Comparison of ENCODE assay signal across 8 cellular contexts in genomic region chr12:107760207-107760816, GRCh38. TPM values are rescaled to one million over a fixed set of nuclear protein-coding genes. Genes with fewer than 3 reads are reported as not detected.
DNase-seq lines count a peak whose midpoint lies in the region; ATAC-seq and TF ChIP-seq lines count a peak whose summit lies in the region.

No MANE protein-coding gene starts in this region.

- H3K9ac ChIP-seq in stomach smooth muscle (ENCODE audit: low read length in 2 of 2) = peak overlapping the region; percentile 59 to 78

- peak overlapping the region; percentile 88 for H3K4me3 Mint-ChIP-seq in WTC11

- H3K4me1 Mint-ChIP-seq in WTC11 = peaks cover 14% of the 10 kb centered on the region

- peaks cover 9% of the 10 kb centered on the region for H3K36me3 Mint-ChIP-seq in WTC11

- peaks cover 17% of the 10 kb centered on the region for H3K27me3 Mint-ChIP-seq in WTC11 (ENCODE audit: low read depth)

- ATAC-seq in GM21576 (IDR thresholded peaks at IDR 0.05; ENCODE audit: unreplicated experiment) (peak; percentile 28), WTC11 (peak; percentile 11), mucosa of descending colon (peak; percentile 2)

- intact Hi-C loops in mucosa of descending colon (cut with DNase I, micrococcal nuclease) = no loop called here

- H3K36me3 ChIP-seq in mucosa of descending colon (ENCODE audit: low read depth) = peaks cover 5% of the 10 kb centered on the region
- H3K36me3 ChIP-seq in stomach smooth muscle (ENCODE audit: control insufficient read depth in 2 of 2, insufficient read depth in 2 of 2, low read length in 2 of 2) = peaks cover 7 to 13% of the 10 kb centered on the region in 2 donors

- CTCF ChIA-PET in WTC11 (lab: Charles Lee) = interaction anchor here (0.6 to 0.8 kb wide), 2 partner anchors 125 to 151 kb away, joined by 3 read pairs; no protein-coding TSS in a partner anchor

- peak overlapping the region; percentile 59 for H3K4me3 ChIP-seq in Jurkat, Clone E6-1 (ENCODE audit: low read length)
- H3K4me3 ChIP-seq in mucosa of descending colon = peak overlapping the region; percentile 56
- H3K4me3 ChIP-seq in stomach smooth muscle (ENCODE audit: low read length in 2 of 2) = peak overlapping the region; percentile 65 to 86

- no peaks in the 10 kb centered on the region for H3K9me3 Mint-ChIP-seq in WTC11

- H3K27ac Mint-ChIP-seq in WTC11 = peak overlapping the region; percentile 34

- TF ChIP-seq CTCF in WTC11 (IDR thresholded peaks at IDR 0.05) (no peak), mucosa of descending colon (IDR thresholded peaks at IDR 0.05) (no peak)

- H3K4me1 ChIP-seq in mucosa of descending colon (ENCODE audit: low read depth) = peaks cover 19% of the 10 kb centered on the region
- peaks cover 24% of the 10 kb centered on the region for H3K4me1 ChIP-seq in stomach smooth muscle (ENCODE audit: control insufficient read depth, insufficient read depth, low read length)

- H3K9me3 ChIP-seq in mucosa of descending colon (no peaks in the 10 kb centered on the region), stomach smooth muscle (ENCODE audit: control insufficient read depth in 2 of 2, low read length in 2 of 2) (no peaks in the 10 kb centered on the region)

- H3K27ac ChIP-seq in stomach smooth muscle (ENCODE audit: low read length) = no peak overlapping the region

- POLR2A ChIA-PET in WTC11 (lab: Charles Lee) = no interaction called here

- DNase-seq in EH (ENCODE audit: low read depth) = peak; percentile 29
- DNase-seq in Jurkat, Clone E6-1 (ENCODE audit: low read depth, low spot score) = no peak
- DNase-seq in WTC11 (ENCODE audit: low spot score) = peak; percentile 30
- peak; percentile 26 for DNase-seq in effector CD8-positive, alpha-beta T cell (lab: John Stamatoyannopoulos, UW)
- DNase-seq in mucosa of descending colon = peak; percentile 45 to 71 (median 68)
- DNase-seq in hippocampal formation (lab: John Stamatoyannopoulos, UW) = no peak

- no peaks in the 10 kb centered on the region for H3K27me3 ChIP-seq in stomach smooth muscle (ENCODE audit: control insufficient read depth in 1 of 2, insufficient read depth in 2 of 2, low read length in 2 of 2)

TF ChIP-seq in WTC11, 78 proteins besides CTCF, POLR2A, EP300 and RAD21:
- 0 out of 2 replicates have a peak, but pooled peaks have one; percentile 11 for TF ChIP-seq FOXP1 (CRISPR knock-in tag; IDR thresholded peaks at IDR 0.05; ENCODE audit: borderline replicate concordance)
- TF ChIP-seq USF2 (CRISPR knock-in tag; IDR thresholded peaks at IDR 0.05) = peak; percentile 82
- no peak for TF ChIP-seq ZNF512 (CRISPR knock-in tag; IDR thresholded peaks at IDR 0.05; ENCODE audit: borderline replicate concordance)
- peak; percentile 79 for TF ChIP-seq USF1 (CRISPR knock-in tag; IDR thresholded peaks at IDR 0.05)

RNA-seq across cellular contexts. Expression of gene PRDM4, which starts 0.6 kb away (rescaled TPM):
- 19.8 TPM for polyA plus RNA-seq in Jurkat, Clone E6-1 (2012; ENCODE audit: insufficient read depth, insufficient read length)
- 18.2 to 21.4 TPM (median 20.5 TPM) in 3 replicates for total RNA-seq in WTC11 (2021)
- 10 to 100 TPM; 38.4 to 44.4 (median 39.9) TPM for total RNA-seq in mucosa of descending colon

RNA-seq across cellular contexts. Expression of gene ASCL4, which starts 14.2 kb away (rescaled TPM):
- not detected for polyA plus RNA-seq in Jurkat, Clone E6-1 (2012; ENCODE audit: insufficient read depth, insufficient read length)
- total RNA-seq in WTC11 (2021) (not detected in 3 replicates), mucosa of descending colon (not detected)

Comparison
In these comparisons a context has a peak if more than half of its experiments do, and no peak if none do; other contexts are left out.
1. DNase-seq: peak in EH (single experiment), WTC11 (single experiment), effector CD8-positive, alpha-beta T cell (single experiment) and mucosa of descending colon (3 of 3); none in Jurkat, Clone E6-1 (single experiment) and hippocampal formation (0 of 2).
2. Peak in every context shown above with its lines, with median percentiles within 50 percentile points of each other: ATAC-seq and H3K4me3 ChIP-seq.